In the genomic region with DNA sequence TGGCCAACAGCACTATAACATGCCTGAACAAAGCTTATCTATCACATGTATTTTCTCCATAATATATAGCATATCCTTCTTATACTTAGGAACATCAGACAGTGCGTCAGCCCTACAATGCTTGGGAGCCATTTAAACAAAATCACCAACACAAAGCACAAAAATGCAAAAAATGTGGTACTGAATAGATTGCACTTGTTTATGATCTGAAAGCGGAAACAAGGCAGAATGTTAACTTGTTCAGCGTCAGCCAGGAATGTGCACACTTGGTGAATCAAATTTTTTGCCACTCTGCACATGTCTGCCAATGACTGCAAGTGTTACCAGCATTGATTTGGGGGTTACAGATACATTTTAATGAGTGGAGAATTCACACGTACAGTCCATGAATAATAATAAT, we compare ENCODE assay signal across 19 cellular contexts.
"Had no signal": no experiment of that assay in that cellular context is flagged by ENCODE, and none has a peak within 500 bp of the region (broad histone marks: within the 10 kb centered on the region; RNA-seq: fewer than 3 reads in every experiment).

No MANE protein-coding gene starts in this region.

- H3K27me3 ChIP-seq: cardiac muscle cell, colonic mucosa, tibial nerve, vagina had no signal

- H3K4me1 ChIP-seq: colonic mucosa, tibial nerve, vagina had no signal

- ATAC-seq: activated naive CD4-positive, alpha-beta T cell treated with anti-CD3 and anti-CD28 coated beads, Interleukin-2, amount 50 U/mL, for 72 hours; left colon; mucosa of descending colon; naive thymus-derived CD8-positive, alpha-beta T cell; right cardiac atrium had no signal

- H3K27me3 Mint-ChIP-seq: naive thymus-derived CD8-positive, alpha-beta T cell had no signal

- H3K36me3 ChIP-seq: cardiac muscle cell, colonic mucosa, vagina had no signal

- DNase-seq: activated CD4-positive, alpha-beta T cell treated with anti-CD3 and anti-CD28 coated beads, Interleukin-2, amount 50 U/mL, for 1 hour; activated CD4-positive, CD25-positive, alpha-beta regulatory T cell; activated effector memory CD4-positive, alpha-beta T cell treated with anti-CD3 and anti-CD28 coated beads, Interleukin-2, amount 50 U/mL, for 16 hours; activated T-cell treated with anti-CD3 and anti-CD28 coated beads, Interleukin-2, amount 50 U/mL, for 1 hour; amygdala; colonic mucosa; effector memory CD4-positive, alpha-beta T cell; left colon; mucosa of descending colon; naive thymus-derived CD8-positive, alpha-beta T cell; nucleus accumbens; right cardiac atrium had no signal

- H3K27ac Mint-ChIP-seq: activated naive CD4-positive, alpha-beta T cell treated with anti-CD3 and anti-CD28 coated beads, Interleukin-2, amount 50 U/mL, for 72 hours had no signal

- H3K27ac ChIP-seq: cardiac muscle cell, colonic mucosa, epithelial cell of prostate, tibial nerve, vagina had no signal

- H3K9me3 ChIP-seq: colonic mucosa, tibial nerve, vagina had no signal

- H3K4me3 Mint-ChIP-seq: naive thymus-derived CD8-positive, alpha-beta T cell had no signal

- H3K4me3 ChIP-seq: cardiac muscle cell, colonic mucosa, lung, mucosa of descending colon, smooth muscle cell, tibial nerve, vagina had no signal

- H3K9me3 Mint-ChIP-seq: naive thymus-derived CD8-positive, alpha-beta T cell had no signal
